In the genomic region with DNA sequence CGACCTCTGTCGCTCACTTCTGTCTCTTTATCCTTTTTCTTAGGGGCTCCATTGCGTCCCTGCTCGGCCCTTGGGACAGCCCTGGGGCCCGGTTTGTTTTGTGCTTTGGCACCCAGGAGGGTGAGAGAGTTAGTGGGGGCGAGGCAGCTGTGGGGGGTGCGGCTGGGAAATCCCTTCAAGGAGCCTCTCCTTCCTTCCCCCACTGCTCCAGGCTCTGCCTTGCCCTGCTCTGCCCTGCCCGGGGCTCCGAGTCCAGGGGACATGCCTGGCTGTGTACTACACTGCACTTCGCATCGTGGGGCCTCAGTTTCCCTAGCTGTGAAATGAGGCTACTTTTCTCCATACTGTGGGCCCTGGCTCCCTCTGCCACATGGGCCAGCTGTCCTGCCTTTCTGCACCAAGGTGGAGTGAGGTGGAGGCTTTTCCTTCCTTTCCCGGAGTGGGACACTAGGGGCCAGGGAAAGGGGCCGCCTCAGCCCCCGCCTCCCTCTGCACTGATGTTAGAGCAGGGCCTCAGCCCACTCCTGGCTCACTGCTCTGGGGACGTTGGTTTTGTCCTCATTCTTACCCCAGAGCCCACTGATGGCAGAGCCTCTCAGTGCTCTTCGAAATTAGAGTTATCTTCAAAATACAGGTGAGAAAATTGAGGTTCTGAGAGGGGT, we compare ENCODE assay signal across 1 cellular context.
TF ChIP-seq lines count a peak whose summit lies in the region.

No MANE protein-coding gene starts in this region.

TF ChIP-seq in liver, 16 proteins besides CTCF, POLR2A, EP300 and RAD21 (continued from another document):
- TF ChIP-seq FOXA2 (IDR thresholded peaks at IDR 0.05) (no peak), SP1 (IDR thresholded peaks at IDR 0.05) (no peak), HNF4A (conservative IDR thresholded peaks at IDR 0.05) (no peak), TAF1 (conservative IDR thresholded peaks at IDR 0.05) (no peak), EGR1 (IDR thresholded peaks at IDR 0.05; ENCODE audit: low read depth in 2 of 2) (no peak), JUND (IDR thresholded peaks at IDR 0.05) (no peak), RXRA (IDR thresholded peaks at IDR 0.05) (no peak)
